ENCODE assay signal across 1 cellular context in genomic region chr21:37769656-37770055, GRCh38.
TF ChIP-seq lines count a peak whose summit lies in the region.

No MANE protein-coding gene starts in this region.

TF ChIP-seq in GM23338, 12 proteins besides CTCF, POLR2A, EP300 and RAD21 (continued from another document):
- no peak for TF ChIP-seq ZNF462 (CRISPR knock-in tag; IDR thresholded peaks at IDR 0.05)
- no peak for TF ChIP-seq EZH2 (IDR thresholded peaks at IDR 0.05; ENCODE audit: low read depth, unreplicated experiment)
